Comparison of ENCODE assay signal across 1 cellular context in the genomic region with DNA sequence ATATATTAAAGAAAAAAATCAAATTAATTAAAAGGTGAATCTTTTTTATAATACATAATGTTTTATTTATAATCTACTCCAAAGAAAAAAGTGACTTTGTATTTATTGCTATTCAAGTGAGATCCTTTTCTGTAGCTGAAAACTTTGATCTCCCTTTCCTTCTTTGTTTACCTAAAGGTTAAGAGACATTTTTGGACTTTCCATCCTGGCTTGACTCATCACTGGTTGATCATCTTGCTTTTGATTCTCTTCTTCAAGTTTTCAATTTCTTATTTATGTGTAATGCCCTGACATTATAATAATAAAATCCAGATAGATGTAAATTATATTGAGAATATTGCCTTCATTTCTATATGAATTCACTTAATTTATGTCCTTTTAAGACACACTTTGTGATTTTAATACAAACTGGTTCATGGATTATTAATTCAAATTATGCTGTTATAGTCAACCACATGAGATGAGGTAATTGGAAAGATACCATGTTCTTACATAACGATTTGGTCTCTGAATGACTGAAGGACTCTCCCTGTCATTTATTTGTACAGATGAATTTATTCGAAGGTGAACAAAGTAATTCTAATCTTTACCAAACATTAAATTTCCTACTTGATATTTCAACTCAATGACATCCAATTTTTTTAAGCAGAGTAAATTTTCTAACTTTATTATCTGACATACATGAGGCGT.
TF ChIP-seq lines count a peak whose summit lies in the region.

No MANE protein-coding gene starts in this region.

TF ChIP-seq in A549, 52 proteins besides CTCF, POLR2A, EP300 and RAD21 (continued from another document):
- TF ChIP-seq USF2 (IDR thresholded peaks at IDR 0.05) (no peak), KDM1A (IDR thresholded peaks at IDR 0.05; ENCODE audit: low read depth) (no peak), ZSCAN20 (CRISPR knock-in tag; IDR thresholded peaks at IDR 0.05) (no peak), CBX2 (IDR thresholded peaks at IDR 0.05; ENCODE audit: borderline replicate concordance, low read depth) (no peak), MAX (IDR thresholded peaks at IDR 0.05) (no peak), RNF2 (IDR thresholded peaks at IDR 0.05; ENCODE audit: borderline replicate concordance, low read depth) (no peak)
- TF ChIP-seq, protein P1, sequence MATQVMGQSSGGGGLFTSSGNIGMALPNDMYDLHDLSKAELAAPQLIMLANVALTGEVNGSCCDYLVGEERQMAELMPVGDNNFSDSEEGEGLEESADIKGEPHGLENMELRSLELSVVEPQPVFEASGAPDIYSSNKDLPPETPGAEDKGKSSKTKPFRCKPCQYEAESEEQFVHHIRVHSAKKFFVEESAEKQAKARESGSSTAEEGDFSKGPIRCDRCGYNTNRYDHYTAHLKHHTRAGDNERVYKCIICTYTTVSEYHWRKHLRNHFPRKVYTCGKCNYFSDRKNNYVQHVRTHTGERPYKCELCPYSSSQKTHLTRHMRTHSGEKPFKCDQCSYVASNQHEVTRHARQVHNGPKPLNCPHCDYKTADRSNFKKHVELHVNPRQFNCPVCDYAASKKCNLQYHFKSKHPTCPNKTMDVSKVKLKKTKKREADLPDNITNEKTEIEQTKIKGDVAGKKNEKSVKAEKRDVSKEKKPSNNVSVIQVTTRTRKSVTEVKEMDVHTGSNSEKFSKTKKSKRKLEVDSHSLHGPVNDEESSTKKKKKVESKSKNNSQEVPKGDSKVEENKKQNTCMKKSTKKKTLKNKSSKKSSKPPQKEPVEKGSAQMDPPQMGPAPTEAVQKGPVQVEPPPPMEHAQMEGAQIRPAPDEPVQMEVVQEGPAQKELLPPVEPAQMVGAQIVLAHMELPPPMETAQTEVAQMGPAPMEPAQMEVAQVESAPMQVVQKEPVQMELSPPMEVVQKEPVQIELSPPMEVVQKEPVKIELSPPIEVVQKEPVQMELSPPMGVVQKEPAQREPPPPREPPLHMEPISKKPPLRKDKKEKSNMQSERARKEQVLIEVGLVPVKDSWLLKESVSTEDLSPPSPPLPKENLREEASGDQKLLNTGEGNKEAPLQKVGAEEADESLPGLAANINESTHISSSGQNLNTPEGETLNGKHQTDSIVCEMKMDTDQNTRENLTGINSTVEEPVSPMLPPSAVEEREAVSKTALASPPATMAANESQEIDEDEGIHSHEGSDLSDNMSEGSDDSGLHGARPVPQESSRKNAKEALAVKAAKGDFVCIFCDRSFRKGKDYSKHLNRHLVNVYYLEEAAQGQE (IDR thresholded peaks at IDR 0.05) = no peak
